In the genomic region with DNA sequence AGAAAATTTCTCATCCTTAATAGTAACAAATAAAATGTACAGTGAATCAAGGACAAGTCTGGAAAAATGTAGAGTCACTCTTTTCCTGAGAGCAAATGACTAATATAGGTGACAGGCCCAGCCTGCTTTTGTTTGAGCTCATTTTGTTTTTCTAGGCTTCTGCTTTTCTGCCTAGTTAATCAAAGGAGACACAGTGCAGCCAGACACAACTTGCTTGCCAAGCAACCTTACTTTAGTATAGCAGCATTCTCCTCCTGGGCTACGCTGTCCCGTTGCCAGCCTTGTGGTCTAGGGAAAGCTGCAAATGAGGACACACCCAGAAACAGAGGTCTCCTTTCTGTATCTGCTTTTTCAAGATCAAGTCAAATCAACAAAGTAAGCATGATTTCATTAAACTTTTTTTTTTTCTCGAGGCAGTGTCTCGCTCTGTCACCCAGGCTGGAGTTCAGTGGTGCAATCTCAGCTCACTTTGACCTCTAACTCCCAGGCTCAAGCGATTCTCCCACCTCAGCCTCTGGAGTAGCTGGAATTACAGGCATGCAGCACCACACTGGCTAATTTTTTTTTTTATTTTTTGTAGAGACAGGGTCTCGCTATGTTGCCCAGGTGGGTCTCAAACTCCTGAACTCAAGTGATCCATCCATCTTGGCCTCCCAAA, we compare ENCODE assay signal across 10 cellular contexts. TPM values are rescaled to one million over a fixed set of nuclear protein-coding genes. Genes with fewer than 3 reads are reported as not detected.
DNase-seq lines count a peak whose midpoint lies in the region; ATAC-seq, FAIRE-seq and TF ChIP-seq lines count a peak whose summit lies in the region.
"Had no signal": no experiment of that assay in that cellular context is flagged by ENCODE, and none has a peak within 500 bp of the region (broad histone marks: within the 10 kb centered on the region; RNA-seq: fewer than 3 reads in every experiment).

No MANE protein-coding gene starts in this region.

- dilution Hi-C loops in keratinocyte (cut with MboI; ENCODE audit: extremely low pct_ligation_motif_present, low sequenced_read_pairs): no loop called here

- no peaks in the 10 kb centered on the region for H3K9me1 ChIP-seq in keratinocyte (ENCODE audit: control insufficient read depth, extremely low read depth, insufficient read depth, low read length)

- peak overlapping the region; percentile 81; the same call in 1 of the 2 replicates for H2AFZ ChIP-seq in Karpas-422 (ENCODE audit: low read length)
- no peak overlapping the region for H2AFZ ChIP-seq in keratinocyte (ENCODE audit: control insufficient read depth, low read length)

- H3K27me3 ChIP-seq in Karpas-422 (ENCODE audit: low read length): no peaks in the 10 kb centered on the region
- H3K27me3 ChIP-seq in keratinocyte (ENCODE audit: control insufficient read depth, extremely low read depth, insufficient read depth, low read length): no peaks in the 10 kb centered on the region
- no peaks in the 10 kb centered on the region for H3K27me3 ChIP-seq in stomach

- WGBS in stomach, 5 donors: 44 to 56% (median 47%) methylated on average over 6 of the region's 6 CpGs

- no peaks in the 10 kb centered on the region for H3K36me3 Mint-ChIP-seq in glutamatergic neuron (ENCODE audit: unreplicated experiment)
- H3K36me3 Mint-ChIP-seq in activated naive CD4-positive, alpha-beta T cell treated with anti-CD3 and anti-CD28 coated beads, Interleukin-2, amount 10 ng/mL, durations not matched to agents 7 days and 5 days: no peaks in the 10 kb centered on the region
- H3K36me3 Mint-ChIP-seq: activated naive CD8-positive, alpha-beta T cell had no signal

- H3K9me3 Mint-ChIP-seq in glutamatergic neuron (ENCODE audit: unreplicated experiment): no peaks in the 10 kb centered on the region
- H3K9me3 Mint-ChIP-seq in activated naive CD4-positive, alpha-beta T cell treated with anti-CD3 and anti-CD28 coated beads, Interleukin-2, amount 10 ng/mL, durations not matched to agents 7 days and 5 days: no peaks in the 10 kb centered on the region

- peak overlapping the region; percentile 100 for H3K27ac ChIP-seq in Karpas-422 (ENCODE audit: low read length)
- H3K27ac ChIP-seq in caudate nucleus (ENCODE audit: low read depth, low read length): peak overlapping the region; percentile 78
- H3K27ac ChIP-seq in keratinocyte (ENCODE audit: control insufficient read depth, insufficient read depth, low read length): no peak overlapping the region
- peak overlapping the region in 4 of 5 donors; percentile 0 to 46 (median 8) for H3K27ac ChIP-seq in stomach

- H3K9ac ChIP-seq in Karpas-422 (ENCODE audit: low read length) (peak overlapping the region; percentile 20; the same call in 1 of the 2 replicates), keratinocyte (ENCODE audit: control insufficient read depth, extremely low read depth, insufficient read depth, low read length) (peak overlapping the region; percentile 28)

- ATAC-seq in GM19351 (IDR thresholded peaks at IDR 0.05; ENCODE audit: unreplicated experiment): no peak
- no peak for ATAC-seq in GM18505 (IDR thresholded peaks at IDR 0.05; ENCODE audit: unreplicated experiment)

- intact Hi-C loops in stomach (cut with DNase I; ENCODE audit: low total_unique reads): no loop called here

- no peak overlapping the region for H3K4me2 ChIP-seq in Karpas-422 (ENCODE audit: low read depth, low read length, poor library complexity, severe bottlenecking)
- H3K4me2 ChIP-seq in keratinocyte (ENCODE audit: control insufficient read depth, extremely low read depth, insufficient read depth, low read depth, low read length): peak overlapping the region; percentile 41

- peaks cover 2% of the 10 kb centered on the region for H3K4me1 Mint-ChIP-seq in glutamatergic neuron (ENCODE audit: low read depth, unreplicated experiment)
- no peaks in the 10 kb centered on the region for H3K4me1 Mint-ChIP-seq in activated naive CD4-positive, alpha-beta T cell treated with anti-CD3 and anti-CD28 coated beads, Interleukin-2, amount 10 ng/mL, durations not matched to agents 7 days and 5 days

- H3K9me3 ChIP-seq in Karpas-422 (ENCODE audit: low read length): no peaks in the 10 kb centered on the region
- H3K9me3 ChIP-seq in keratinocyte (ENCODE audit: control insufficient read depth, low read depth, low read length): no peaks in the 10 kb centered on the region
- H3K9me3 ChIP-seq in stomach: no peaks in the 10 kb centered on the region

- H3K4me3 Mint-ChIP-seq in glutamatergic neuron (ENCODE audit: unreplicated experiment): no peak overlapping the region
- no peak overlapping the region for H3K4me3 Mint-ChIP-seq in activated naive CD4-positive, alpha-beta T cell treated with anti-CD3 and anti-CD28 coated beads, Interleukin-2, amount 10 ng/mL, durations not matched to agents 7 days and 5 days
- H3K4me3 Mint-ChIP-seq: activated naive CD8-positive, alpha-beta T cell had no signal

- H4K20me1 ChIP-seq in Karpas-422 (ENCODE audit: insufficient read depth, low read depth, low read length) (no peaks in the 10 kb centered on the region), keratinocyte (ENCODE audit: control insufficient read depth, extremely low read depth, insufficient read depth, low read length) (no peaks in the 10 kb centered on the region)

- peaks cover 4% of the 10 kb centered on the region; the same call in 1 of the 2 replicates for H3K36me3 ChIP-seq in Karpas-422 (ENCODE audit: insufficient read depth, low read length)
- H3K36me3 ChIP-seq in keratinocyte (ENCODE audit: control insufficient read depth in 2 of 2, extremely low read depth in 1 of 2, insufficient read depth in 2 of 2, low read length in 2 of 2): peaks cover 0 to 3% of the 10 kb centered on the region in 2 experiments
- H3K36me3 ChIP-seq in stomach: peaks cover 0 to 6% (median 2%) of the 10 kb centered on the region in 4 donors

- H3K4me3 ChIP-seq in Karpas-422 (ENCODE audit: low read length) (no peak overlapping the region), keratinocyte (ENCODE audit: control insufficient read depth in 2 of 3, extremely low read depth in 1 of 3, insufficient read depth in 2 of 3, low read depth in 1 of 3, low read length in 3 of 3) (no peak overlapping the region), stomach (no peak overlapping the region)

- DNase-seq in Karpas-422 (no peak), caudate nucleus (lab: John Stamatoyannopoulos, UW) (peak in 6 of 61 donors; percentile 30 to 70 (median 39)), keratinocyte (ENCODE audit: low read depth, low spot score) (no peak), stomach (peak; percentile 65), glutamatergic neuron (no peak)
- no peak for DNase-seq in activated naive CD4-positive, alpha-beta T cell treated with anti-CD3 and anti-CD28 coated beads, Interleukin-2, amount 10 ng/mL, durations not matched to agents 7 days and 5 days

- no peak overlapping the region for H3K27ac Mint-ChIP-seq in glutamatergic neuron (ENCODE audit: unreplicated experiment)
- no peak overlapping the region for H3K27ac Mint-ChIP-seq in activated naive CD4-positive, alpha-beta T cell treated with anti-CD3 and anti-CD28 coated beads, Interleukin-2, amount 10 ng/mL, durations not matched to agents 7 days and 5 days
- H3K27ac Mint-ChIP-seq: activated naive CD8-positive, alpha-beta T cell; progenitor cell of endocrine pancreas had no signal

- CTCF ChIA-PET in activated naive CD4-positive, alpha-beta T cell treated with anti-CD3 and anti-CD28 coated beads, Interleukin-2, amount 10 ng/mL, durations not matched to agents 7 days and 5 days (lab: Charles Lee): no interaction called here

- H3K27me3 Mint-ChIP-seq in glutamatergic neuron (ENCODE audit: unreplicated experiment): peaks cover 2% of the 10 kb centered on the region
- H3K27me3 Mint-ChIP-seq in activated naive CD4-positive, alpha-beta T cell treated with anti-CD3 and anti-CD28 coated beads, Interleukin-2, amount 10 ng/mL, durations not matched to agents 7 days and 5 days: peaks cover 11% of the 10 kb centered on the region
- H3K27me3 Mint-ChIP-seq: progenitor cell of endocrine pancreas had no signal

- TF ChIP-seq CTCF in keratinocyte (optimal IDR thresholded peaks at IDR 0.05 in 1 of 3, IDR thresholded peaks at IDR 0.05 in 1 of 3, conservative IDR thresholded peaks at IDR 0.05 in 1 of 3; ENCODE audit: extremely low read depth in 1 of 3, insufficient read depth in 2 of 3, low read length in 3 of 3) (no peak), stomach (IDR thresholded peaks at IDR 0.05) (no peak), glutamatergic neuron (IDR thresholded peaks at IDR 0.05; ENCODE audit: partially characterized antibody, unreplicated experiment) (no peak)

- no peak for TF ChIP-seq EP300 in stomach (IDR thresholded peaks at IDR 0.05)

- no peaks in the 10 kb centered on the region for H3K9me2 ChIP-seq in Karpas-422 (replicated peaks; ENCODE audit: insufficient read depth, low read length)

- peak; percentile 55 for FAIRE-seq in keratinocyte (lab: Jason Lieb, UNC)

- H3K4me1 ChIP-seq in Karpas-422 (ENCODE audit: low read length) (peaks cover 72% of the 10 kb centered on the region), keratinocyte (ENCODE audit: control insufficient read depth, extremely low read depth, insufficient read depth, low read length) (peaks cover 11% of the 10 kb centered on the region), stomach (peaks cover 0 to 17% (median 3%) of the 10 kb centered on the region in 4 donors)

- TF ChIP-seq POLR2A in stomach (IDR thresholded peaks at IDR 0.05) (no peak), GM18505 (IDR thresholded peaks at IDR 0.05; ENCODE audit: borderline replicate concordance, extremely low read depth, insufficient read depth, insufficient read length) (no peak)

- no peaks in the 10 kb centered on the region for H3K79me2 ChIP-seq in Karpas-422 (ENCODE audit: low read length)
- no peaks in the 10 kb centered on the region for H3K79me2 ChIP-seq in keratinocyte (ENCODE audit: control insufficient read depth, insufficient read depth, low read length)

RNA-seq across cellular contexts. Expression of a gene that starts 17.2 kb away (rescaled TPM):
- 17.7 and 24.2 TPM in 2 replicates for total RNA-seq in Karpas-422 (2014; rRNA removed; shearing (Covaris generic); ENCODE audit: low replicate concordance)
- 8.5 to 11.3 TPM (median 10.1 TPM) in 3 replicates for polyA plus RNA-seq in keratinocyte
- 2.2 TPM for polyA plus RNA-seq in keratinocyte (2011; ENCODE audit: low read depth)
- 6.5 and 10.0 TPM in 2 replicates for polyA plus RNA-seq in keratinocyte (2011; cell fraction: cytosol; rRNA removed)
- polyA plus RNA-seq in keratinocyte (2011; cell fraction: nucleus; rRNA removed): 9.5 and 11.4 TPM in 2 replicates
- 2.2 and 7.3 TPM in 2 replicates for polyA plus RNA-seq in keratinocyte (2012; ENCODE audit: low replicate concordance)
- 6.3 to 7.3 TPM (median 6.5 TPM) in 3 replicates for polyA minus RNA-seq in keratinocyte
- polyA minus RNA-seq in keratinocyte (2011; cell fraction: cytosol; rRNA and poly(A)+ RNA removed): 4.8 TPM
- 3.7 and 5.4 TPM in 2 replicates for polyA minus RNA-seq in keratinocyte (2011; cell fraction: nucleus; rRNA and poly(A)+ RNA removed)
- total RNA-seq in stomach: 1 to 10 TPM in 3 of 5 donors, under 1 TPM in 1, not detected in 1; 0.58 to 4.9 (median 3.7) TPM
- 1 to 10 TPM; 4.5 to 4.7 (median 4.6) TPM for polyA plus RNA-seq in stomach
- total RNA-seq in glutamatergic neuron (ENCODE audit: unreplicated experiment): 5.9 TPM
